Comparison of ENCODE assay signal across 13 cellular contexts in genomic region chr16:85733839-85734170, GRCh38. TPM values are rescaled to one million over a fixed set of nuclear protein-coding genes. Genes with fewer than 3 reads are reported as not detected.
DNase-seq lines count a peak whose midpoint lies in the region; ATAC-seq lines count a peak whose summit lies in the region.
"Had no signal": no experiment of that assay in that cellular context is flagged by ENCODE, and none has a peak within 500 bp of the region (broad histone marks: within the 10 kb centered on the region; RNA-seq: fewer than 3 reads in every experiment).

No MANE protein-coding gene starts in this region.

- intact Hi-C loops in naive thymus-derived CD4-positive, alpha-beta T cell (cut with micrococcal nuclease): loop anchor here in 1 of 2 donors (2.0 kb wide), 1 partner anchor 65 kb away; the partner anchor contains the start of genes COX4I1 and EMC8

- H3K4me1 Mint-ChIP-seq in CD4-positive, CD25-positive, alpha-beta regulatory T cell: peaks cover 4 to 51% (median 17%) of the 10 kb centered on the region in 4 donors
- H3K4me1 Mint-ChIP-seq in naive thymus-derived CD4-positive, alpha-beta T cell: peaks cover 9 to 48% (median 37%) of the 10 kb centered on the region in 7 donors

- no peak for ATAC-seq in CD4-positive, CD25-positive, alpha-beta regulatory T cell (ENCODE audit: low read depth in 2 of 2)
- peak; percentile 46 for ATAC-seq in naive thymus-derived CD4-positive, alpha-beta T cell
- no peak for ATAC-seq in GM21423 (IDR thresholded peaks at IDR 0.05; ENCODE audit: unreplicated experiment)

- POLR2A ChIA-PET in naive thymus-derived CD4-positive, alpha-beta T cell (lab: Charles Lee): no interaction called here

- CTCF ChIA-PET in naive thymus-derived CD4-positive, alpha-beta T cell (lab: Charles Lee): no interaction called here

- no peaks in the 10 kb centered on the region for H3K36me3 Mint-ChIP-seq in CD4-positive, CD25-positive, alpha-beta regulatory T cell
- H3K36me3 Mint-ChIP-seq in naive thymus-derived CD4-positive, alpha-beta T cell: peaks cover 0 to 4% (median 0%) of the 10 kb centered on the region in 5 donors

- H3K4me3 Mint-ChIP-seq in CD4-positive, CD25-positive, alpha-beta regulatory T cell: peak overlapping the region in 3 of 4 donors; percentile 81 to 88 (median 87)
- peak overlapping the region in 5 of 10 donors; percentile 78 to 86 (median 85) for H3K4me3 Mint-ChIP-seq in naive thymus-derived CD4-positive, alpha-beta T cell

- DNase-seq in CD4-positive, CD25-positive, alpha-beta regulatory T cell: no peak
- DNase-seq in MV-4-11 (lab: John Stamatoyannopoulos, UW): peak; percentile 88
- peak; percentile 24 for DNase-seq in cerebellar cortex (ENCODE audit: low spot score)
- no peak for DNase-seq in naive thymus-derived CD4-positive, alpha-beta T cell
- DNase-seq in dedifferentiated amniotic fluid mesenchymal stem cell (ENCODE audit: extremely low spot score): no peak
- DNase-seq in NCI-H446 treated with DMSO at 0.1 percent for 48 hours (lab: John Stamatoyannopoulos, UW): no peak
- no peak for DNase-seq in NCI-H1436 treated with DMSO at 0.1 percent for 48 hours (lab: John Stamatoyannopoulos, UW)
- DNase-seq: activated CD4-positive, alpha-beta T cell treated with anti-CD3 and anti-CD28 coated beads, Interleukin-2, amount 50 U/mL, for 4 hours; activated gamma-delta T cell treated with Interleukin-2 at 50 U/mL for 16 hours; Calu3; MG63; NCI-H524 had no signal

- no peak overlapping the region for H3K4me3 ChIP-seq in CD4-positive, CD25-positive, alpha-beta regulatory T cell (ENCODE audit: low read depth, low read length)
- no peak overlapping the region for H3K4me3 ChIP-seq in naive thymus-derived CD4-positive, alpha-beta T cell (ENCODE audit: low read length)
- H3K4me3 ChIP-seq: MG63 had no signal

- peaks cover 4% of the 10 kb centered on the region for H3K27me3 Mint-ChIP-seq in CD4-positive, CD25-positive, alpha-beta regulatory T cell
- H3K27me3 Mint-ChIP-seq in naive thymus-derived CD4-positive, alpha-beta T cell: no peaks in the 10 kb centered on the region

- H3K4me1 ChIP-seq in CD4-positive, CD25-positive, alpha-beta regulatory T cell (ENCODE audit: control insufficient read depth, insufficient read depth, low read length, poor library complexity, severe bottlenecking): peaks cover 29% of the 10 kb centered on the region
- H3K4me1 ChIP-seq in naive thymus-derived CD4-positive, alpha-beta T cell (ENCODE audit: control insufficient read depth in 2 of 2, insufficient read depth in 2 of 2, low read length in 2 of 2): peaks cover 15 to 27% of the 10 kb centered on the region in 2 donors

- no peak overlapping the region for H3K27ac ChIP-seq in CD4-positive, CD25-positive, alpha-beta regulatory T cell (ENCODE audit: insufficient read depth, low read length, poor library complexity, severe bottlenecking)
- no peak overlapping the region for H3K27ac ChIP-seq in naive thymus-derived CD4-positive, alpha-beta T cell (ENCODE audit: low read depth, low read length)

- no peaks in the 10 kb centered on the region for H3K9me3 ChIP-seq in CD4-positive, CD25-positive, alpha-beta regulatory T cell (ENCODE audit: control insufficient read depth in 2 of 2, low read length in 2 of 2)
- H3K9me3 ChIP-seq in naive thymus-derived CD4-positive, alpha-beta T cell (ENCODE audit: control insufficient read depth in 2 of 3, low read length in 3 of 3): no peaks in the 10 kb centered on the region
- H3K9me3 ChIP-seq: MG63 had no signal

- H3K27ac Mint-ChIP-seq in CD4-positive, CD25-positive, alpha-beta regulatory T cell: peak overlapping the region in 2 of 3 donors; percentile 86 to 93
- peak overlapping the region in 7 of 9 donors; percentile 40 to 91 (median 79) for H3K27ac Mint-ChIP-seq in naive thymus-derived CD4-positive, alpha-beta T cell

- no peaks in the 10 kb centered on the region for H3K27me3 ChIP-seq in CD4-positive, CD25-positive, alpha-beta regulatory T cell (ENCODE audit: control insufficient read depth, insufficient read depth, low read length)
- no peaks in the 10 kb centered on the region for H3K27me3 ChIP-seq in naive thymus-derived CD4-positive, alpha-beta T cell (ENCODE audit: control insufficient read depth in 2 of 2, insufficient read depth in 2 of 2, low read length in 2 of 2)
- H3K27me3 ChIP-seq: MG63 had no signal

- H3K36me3 ChIP-seq in CD4-positive, CD25-positive, alpha-beta regulatory T cell (ENCODE audit: control insufficient read depth, insufficient read depth, low read length): no peaks in the 10 kb centered on the region
- H3K36me3 ChIP-seq in naive thymus-derived CD4-positive, alpha-beta T cell (ENCODE audit: control insufficient read depth in 2 of 3, insufficient read depth in 3 of 3, low read length in 3 of 3): no peaks in the 10 kb centered on the region
- H3K36me3 ChIP-seq: MG63 had no signal

- H3K9me3 Mint-ChIP-seq in CD4-positive, CD25-positive, alpha-beta regulatory T cell: no peaks in the 10 kb centered on the region
- no peaks in the 10 kb centered on the region for H3K9me3 Mint-ChIP-seq in naive thymus-derived CD4-positive, alpha-beta T cell

RNA-seq across cellular contexts. Expression of gene C16orf74, which starts 17.1 kb away (rescaled TPM):
- total RNA-seq in CD4-positive, CD25-positive, alpha-beta regulatory T cell: 5.5 TPM
- polyA plus RNA-seq in CD4-positive, CD25-positive, alpha-beta regulatory T cell: 10 to 100 TPM; 23.9 to 41.6 (median 28.4) TPM
- 10 to 100 TPM in 3 of 5 experiments, 1 to 10 TPM in 1, under 1 TPM in 1; 0.99 to 19.8 (median 11.7) TPM for total RNA-seq in naive thymus-derived CD4-positive, alpha-beta T cell
- polyA plus RNA-seq in naive thymus-derived CD4-positive, alpha-beta T cell: 10 to 100 TPM; 13.1 to 16.0 TPM

RNA-seq across cellular contexts. Expression of gene GINS2, which starts 45.1 kb away (rescaled TPM):
- 2.9 TPM for total RNA-seq in CD4-positive, CD25-positive, alpha-beta regulatory T cell
- 1 to 10 TPM; 3.4 to 5.1 (median 4.3) TPM for polyA plus RNA-seq in CD4-positive, CD25-positive, alpha-beta regulatory T cell
- 10 to 100 TPM in 1 of 5 experiments, 1 to 10 TPM in 4; 1.0 to 43.6 (median 1.9) TPM for total RNA-seq in naive thymus-derived CD4-positive, alpha-beta T cell
- 1 to 10 TPM; 1.3 to 2.1 TPM for polyA plus RNA-seq in naive thymus-derived CD4-positive, alpha-beta T cell

Comparison
In these comparisons a context has a peak if more than half of its experiments do, and no peak if none do; other contexts are left out.
1. DNase-seq: peak in MV-4-11 (single experiment) and cerebellar cortex (single experiment); none in CD4-positive, CD25-positive, alpha-beta regulatory T cell (0 of 3), naive thymus-derived CD4-positive, alpha-beta T cell (0 of 9), dedifferentiated amniotic fluid mesenchymal stem cell (single experiment), NCI-H446 treated with DMSO at 0.1 percent for 48 hours (single experiment) and NCI-H1436 treated with DMSO at 0.1 percent for 48 hours (single experiment).